In genomic region chr20:55166063-55166462, GRCh38 we compare ENCODE assay signal across 31 cellular contexts.
DNase-seq lines count a peak whose midpoint lies in the region; ATAC-seq lines count a peak whose summit lies in the region.
"Had no signal": no experiment of that assay in that cellular context is flagged by ENCODE, and none has a peak within 500 bp of the region (broad histone marks: within the 10 kb centered on the region; RNA-seq: fewer than 3 reads in every experiment).

No MANE protein-coding gene starts in this region.

- in situ Hi-C loops in ACHN (cut with HindIII; ENCODE audit: low pct_ligation_motif_present, low pct_unique_long_range_greater_than_20kb, low sequenced_read_pairs): no loop called here

- H3K27me3 ChIP-seq in NT2/D1 (ENCODE audit: insufficient read depth, insufficient read length): no peaks in the 10 kb centered on the region
- H3K27me3 ChIP-seq: breast epithelium, gastroesophageal sphincter, left lung, SJSA1, tibial artery, vagina had no signal

- intact Hi-C loops in cardiac septum (cut with DNase I): no loop called here

- H3K4me1 ChIP-seq in NT2/D1 (ENCODE audit: insufficient read depth, insufficient read length): no peaks in the 10 kb centered on the region
- H3K4me1 ChIP-seq: A549, breast epithelium, gastroesophageal sphincter, left lung, SJSA1, tibial artery, vagina had no signal

- H3K9me3 ChIP-seq in NT2/D1 (ENCODE audit: insufficient read depth, low read length): no peaks in the 10 kb centered on the region
- H3K9me3 ChIP-seq: A549, breast epithelium, gastroesophageal sphincter, left lung, tibial artery, vagina had no signal

- no peak for ATAC-seq in left lobe of liver
- ATAC-seq: A549; activated CD4-positive, alpha-beta T cell treated with anti-CD3 and anti-CD28 coated beads for 36 hours; activated CD8-positive, alpha-beta T cell treated with anti-CD3 and anti-CD28 coated beads, Interleukin-2, amount 10 ng/mL, durations not matched to agents 7 days and 5 days; activated T-helper 17 cell treated with anti-CD3 and anti-CD28 coated beads, Interleukin-2, amount 50 U/mL, for 72 hours; gastroesophageal sphincter; left lung; sciatic nerve had no signal

- H3K36me3 ChIP-seq in NT2/D1 (ENCODE audit: insufficient read depth, insufficient read length, low read length): no peaks in the 10 kb centered on the region
- H3K36me3 ChIP-seq: breast epithelium, gastroesophageal sphincter, left lung, SJSA1, tibial artery, vagina had no signal

- no peak overlapping the region for H3K9ac ChIP-seq in NT2/D1 (ENCODE audit: insufficient read length, low read depth)

- no peak overlapping the region for H3K4me3 ChIP-seq in NT2/D1 (ENCODE audit: insufficient read length, low read depth)
- H3K4me3 ChIP-seq: A549, breast epithelium, gastroesophageal sphincter, left lung, SJSA1, tibial artery, vagina had no signal

- peak; percentile 84 for DNase-seq in COR-L47 (lab: John Stamatoyannopoulos, UW)
- DNase-seq in NCI-H146 (lab: John Stamatoyannopoulos, UW): peak; percentile 100
- DNase-seq in NT2/D1 (ENCODE audit: low read depth, low spot score): peak; percentile 83
- peak; percentile 39 for DNase-seq in iPS-NIHi11 (ENCODE audit: low spot score)
- DNase-seq in DMS79 (lab: John Stamatoyannopoulos, UW): no peak
- DNase-seq in left lobe of liver (ENCODE audit: low spot score): no peak
- no peak for DNase-seq in cardiac septum (ENCODE audit: low spot score)
- DNase-seq in ACHN: no peak
- DNase-seq: activated CD4-positive, alpha-beta T cell treated with anti-CD3 and anti-CD28 coated beads for 36 hours; activated CD8-positive, alpha-beta T cell treated with anti-CD3 and anti-CD28 coated beads, Interleukin-2, amount 10 ng/mL, durations not matched to agents 7 days and 5 days; activated naive CD4-positive, alpha-beta T cell treated with anti-CD3 and anti-CD28 coated beads, Interleukin-2, amount 10 ng/mL, durations not matched to agents 7 days and 5 days; AML-193; CD4-positive, alpha-beta T cell; effector CD4-positive, alpha-beta T cell; GOT3; hippocampal formation; left lung; NCI-H1436; NCI-H2171 treated with DMSO at 0.1 percent for 48 hours; NCI-H510A treated with DMSO at 0.1 percent for 48 hours; stimulated activated CD4-positive, alpha-beta T cell treated with anti-CD3 and anti-CD28 coated beads, Interleukin-12 subunit alpha, Interleukin-12 subunit beta, amount 100 ng/mL, for 4 hours; stimulated activated CD4-positive, alpha-beta T cell treated with anti-CD3 and anti-CD28 coated beads, Interleukin-2, amount 100 ng/mL, for 48 hours; T1000; tibial artery had no signal

Comparison
In these comparisons a context has a peak if more than half of its experiments do, and no peak if none do; other contexts are left out.
1. DNase-seq: peak in COR-L47 (single experiment), NCI-H146 (single experiment), NT2/D1 (single experiment) and iPS-NIHi11 (single experiment); none in DMS79 (single experiment), left lobe of liver (single experiment), cardiac septum (single experiment) and ACHN (single experiment).